In genomic region chr4:80265571-80266266, GRCh38 we compare ENCODE assay signal across 8 cellular contexts. TPM values are rescaled to one million over a fixed set of nuclear protein-coding genes. Genes with fewer than 3 reads are reported as not detected.
DNase-seq lines count a peak whose midpoint lies in the region; ATAC-seq, FAIRE-seq and TF ChIP-seq lines count a peak whose summit lies in the region.

No MANE protein-coding gene starts in this region.

- H3K4me1 Mint-ChIP-seq in natural killer cell treated with Interleukin-12 subunit alpha and Interleukin-12 subunit beta and Interleukin-15 and Interleukin-18, amount 100 ng/mL, for 72 hours (ENCODE audit: low read depth in 2 of 2), result peaks cover 5 to 6% of the 10 kb centered on the region in 2 donors
- peaks cover 0 to 12% of the 10 kb centered on the region in 2 donors for H3K4me1 Mint-ChIP-seq in natural killer cell
- peaks cover 13% of the 10 kb centered on the region for H3K4me1 Mint-ChIP-seq in activated T-helper 1 cell treated with anti-CD3 and anti-CD28 coated beads, Interleukin-12 subunit alpha, Interleukin-12 subunit beta, Interleukin-2, Interleukin-4 antibody, amounts not matched to agents 30 ng/mL and 10 ng/mL and 1 ng/mL, durations not matched to agents 14 hours and 24 hours and 36 hours (ENCODE audit: low read depth)

- no peak for ATAC-seq in natural killer cell treated with Interleukin-12 subunit alpha and Interleukin-12 subunit beta and Interleukin-15 and Interleukin-18, amount 100 ng/mL, for 72 hours
- ATAC-seq in natural killer cell, result no peak
- no peak for ATAC-seq in HG02885 (IDR thresholded peaks at IDR 0.05; ENCODE audit: poor library complexity, unreplicated experiment)
- no peak for ATAC-seq in HG03571 (IDR thresholded peaks at IDR 0.05; ENCODE audit: unreplicated experiment)

- no peaks in the 10 kb centered on the region for H4K20me1 ChIP-seq in hepatocyte (ENCODE audit: insufficient read depth, poor library complexity, severe bottlenecking)

- no peak overlapping the region for H3K27ac ChIP-seq in hepatocyte
- H3K27ac ChIP-seq in spleen, result no peak overlapping the region
- no peak overlapping the region for H3K27ac ChIP-seq in small intestine (ENCODE audit: low read depth in 1 of 2, low read length in 1 of 2)

- H3K4me1 ChIP-seq in hepatocyte (ENCODE audit: insufficient read depth) (peaks cover 9% of the 10 kb centered on the region), spleen (peaks cover 10 to 36% (median 21%) of the 10 kb centered on the region in 6 donors), small intestine (ENCODE audit: control insufficient read depth in 2 of 2, insufficient read depth in 1 of 2, low read depth in 1 of 2, low read length in 1 of 2) (peaks cover 0 to 2% of the 10 kb centered on the region in 2 donors)

- H3K9me3 Mint-ChIP-seq in natural killer cell treated with Interleukin-12 subunit alpha and Interleukin-12 subunit beta and Interleukin-15 and Interleukin-18, amount 100 ng/mL, for 72 hours, result no peaks in the 10 kb centered on the region
- H3K9me3 Mint-ChIP-seq in natural killer cell, result no peaks in the 10 kb centered on the region
- H3K9me3 Mint-ChIP-seq in activated T-helper 1 cell treated with anti-CD3 and anti-CD28 coated beads, Interleukin-12 subunit alpha, Interleukin-12 subunit beta, Interleukin-2, Interleukin-4 antibody, amounts not matched to agents 30 ng/mL and 10 ng/mL and 1 ng/mL, durations not matched to agents 14 hours and 24 hours and 36 hours, result no peaks in the 10 kb centered on the region

- H3K9me2 ChIP-seq in hepatocyte (replicated peaks; ENCODE audit: insufficient read depth), result no peaks in the 10 kb centered on the region

- H3K4me2 ChIP-seq in hepatocyte, result peak overlapping the region; percentile 96

- no peak overlapping the region for H3K27ac Mint-ChIP-seq in natural killer cell treated with Interleukin-12 subunit alpha and Interleukin-12 subunit beta and Interleukin-15 and Interleukin-18, amount 100 ng/mL, for 72 hours
- no peak overlapping the region for H3K27ac Mint-ChIP-seq in natural killer cell
- H3K27ac Mint-ChIP-seq in activated T-helper 1 cell treated with anti-CD3 and anti-CD28 coated beads, Interleukin-12 subunit alpha, Interleukin-12 subunit beta, Interleukin-2, Interleukin-4 antibody, amounts not matched to agents 30 ng/mL and 10 ng/mL and 1 ng/mL, durations not matched to agents 14 hours and 24 hours and 36 hours, result no peak overlapping the region

- H3K27me3 Mint-ChIP-seq in natural killer cell treated with Interleukin-12 subunit alpha and Interleukin-12 subunit beta and Interleukin-15 and Interleukin-18, amount 100 ng/mL, for 72 hours, result peaks cover 54 to 57% of the 10 kb centered on the region in 2 donors
- H3K27me3 Mint-ChIP-seq in natural killer cell (ENCODE audit: low read depth in 2 of 2), result peaks cover 71 to 95% of the 10 kb centered on the region in 2 donors
- H3K27me3 Mint-ChIP-seq in activated T-helper 1 cell treated with anti-CD3 and anti-CD28 coated beads, Interleukin-12 subunit alpha, Interleukin-12 subunit beta, Interleukin-2, Interleukin-4 antibody, amounts not matched to agents 30 ng/mL and 10 ng/mL and 1 ng/mL, durations not matched to agents 14 hours and 24 hours and 36 hours (ENCODE audit: insufficient read depth), result peaks cover 83% of the 10 kb centered on the region

- H3K9me3 ChIP-seq in hepatocyte (ENCODE audit: low read depth), result no peaks in the 10 kb centered on the region
- H3K9me3 ChIP-seq in spleen, result no peaks in the 10 kb centered on the region
- H3K9me3 ChIP-seq in small intestine (ENCODE audit: control insufficient read depth, low read depth), result no peaks in the 10 kb centered on the region

- peak overlapping the region; percentile 21 for H2AFZ ChIP-seq in hepatocyte

- H3K4me3 ChIP-seq in hepatocyte, result peak overlapping the region; percentile 48
- H3K4me3 ChIP-seq in spleen, result peak overlapping the region in 7 of 8 donors; percentile 1 to 64 (median 23)
- H3K4me3 ChIP-seq in small intestine (ENCODE audit: low read depth in 1 of 2, low read length in 2 of 2), result no peak overlapping the region

- intact Hi-C loops in natural killer cell (cut with micrococcal nuclease), result no loop called here
- intact Hi-C loops in activated T-helper 1 cell treated with anti-CD3 and anti-CD28 coated beads, Interleukin-12 subunit alpha, Interleukin-12 subunit beta, Interleukin-2, Interleukin-4 antibody, amounts not matched to agents 30 ng/mL and 10 ng/mL and 1 ng/mL, durations not matched to agents 14 hours and 24 hours and 36 hours (cut with micrococcal nuclease), result loop anchor here (5.0 kb wide), 1 partner anchor 72 kb away; the partner anchor contains the start of gene CFAP299
- intact Hi-C loops in spleen (cut with DNase I; ENCODE audit: low total_unique reads), result no loop called here

- no peak for TF ChIP-seq POLR2A in spleen (IDR thresholded peaks at IDR 0.05)

- DNase-seq in natural killer cell treated with Interleukin-12 subunit alpha and Interleukin-12 subunit beta and Interleukin-15 and Interleukin-18, amount 100 ng/mL, for 72 hours (ENCODE audit: low spot score), result no peak
- no peak for DNase-seq in natural killer cell
- no peak for DNase-seq in activated T-helper 1 cell treated with anti-CD3 and anti-CD28 coated beads, Interleukin-12 subunit alpha, Interleukin-12 subunit beta, Interleukin-2, Interleukin-4 antibody, amounts not matched to agents 30 ng/mL and 10 ng/mL and 1 ng/mL, durations not matched to agents 14 hours and 24 hours and 36 hours (ENCODE audit: low spot score)
- peak; percentile 52 for DNase-seq in hepatocyte (ENCODE audit: low spot score)
- DNase-seq in spleen, result no peak
- DNase-seq in small intestine, result no peak

- no peaks in the 10 kb centered on the region for H3K36me3 Mint-ChIP-seq in natural killer cell treated with Interleukin-12 subunit alpha and Interleukin-12 subunit beta and Interleukin-15 and Interleukin-18, amount 100 ng/mL, for 72 hours
- H3K36me3 Mint-ChIP-seq in natural killer cell, result no peaks in the 10 kb centered on the region
- no peaks in the 10 kb centered on the region for H3K36me3 Mint-ChIP-seq in activated T-helper 1 cell treated with anti-CD3 and anti-CD28 coated beads, Interleukin-12 subunit alpha, Interleukin-12 subunit beta, Interleukin-2, Interleukin-4 antibody, amounts not matched to agents 30 ng/mL and 10 ng/mL and 1 ng/mL, durations not matched to agents 14 hours and 24 hours and 36 hours (ENCODE audit: low read depth)

- TF ChIP-seq CTCF in natural killer cell (IDR thresholded peaks at IDR 0.05), result no peak
- no peak for TF ChIP-seq CTCF in hepatocyte (IDR thresholded peaks at IDR 0.05; ENCODE audit: poor library complexity)
- TF ChIP-seq CTCF in spleen (IDR thresholded peaks at IDR 0.05 in 8 of 11, conservative IDR thresholded peaks at IDR 0.05 in 3 of 11), result no peak

- peaks cover 99% of the 10 kb centered on the region for H3K27me3 ChIP-seq in hepatocyte
- H3K27me3 ChIP-seq in spleen (replicated peaks in 1 of 7), result peaks cover 2 to 94% (median 60%) of the 10 kb centered on the region in 7 donors
- peaks cover 7 to 46% of the 10 kb centered on the region in 2 donors for H3K27me3 ChIP-seq in small intestine (ENCODE audit: control insufficient read depth in 2 of 2, insufficient read depth in 2 of 2, low read length in 2 of 2)

- H3K36me3 ChIP-seq in hepatocyte (replicated peaks; ENCODE audit: insufficient read depth, low read depth) (no peaks in the 10 kb centered on the region), spleen (no peaks in the 10 kb centered on the region), small intestine (ENCODE audit: control insufficient read depth in 2 of 2, insufficient read depth in 2 of 2, low read length in 2 of 2) (no peaks in the 10 kb centered on the region)

- WGBS in hepatocyte (ENCODE audit: low lambda C conversion rate, missing lambda C conversion rate), result 1% methylated on average over 36 of the region's 36 CpGs
- 1 to 3% (median 2%) methylated on average over 36 of the region's 36 CpGs for WGBS in spleen, 5 donors
- WGBS in small intestine, 3 donors, result 2 to 6% (median 3%) methylated on average over 36 of the region's 36 CpGs

- FAIRE-seq in small intestine (lab: Jason Lieb, UNC), result no peak

- H3K4me3 Mint-ChIP-seq in natural killer cell treated with Interleukin-12 subunit alpha and Interleukin-12 subunit beta and Interleukin-15 and Interleukin-18, amount 100 ng/mL, for 72 hours, result peak overlapping the region; percentile 22
- H3K4me3 Mint-ChIP-seq in natural killer cell, result no peak overlapping the region
- H3K4me3 Mint-ChIP-seq in activated T-helper 1 cell treated with anti-CD3 and anti-CD28 coated beads, Interleukin-12 subunit alpha, Interleukin-12 subunit beta, Interleukin-2, Interleukin-4 antibody, amounts not matched to agents 30 ng/mL and 10 ng/mL and 1 ng/mL, durations not matched to agents 14 hours and 24 hours and 36 hours, result peak overlapping the region; percentile 41

- H3K79me2 ChIP-seq in hepatocyte, result no peaks in the 10 kb centered on the region

RNA-seq across cellular contexts. Expression of gene FGF5, which starts 0.7 kb away (rescaled TPM):
- total RNA-seq in natural killer cell treated with Interleukin-12 subunit alpha and Interleukin-12 subunit beta and Interleukin-15 and Interleukin-18, amount 100 ng/mL, for 72 hours, result not detected
- under 1 TPM in 2 of 3 donors, not detected in 1; 0.09 TPM for total RNA-seq in natural killer cell
- total RNA-seq in activated T-helper 1 cell treated with anti-CD3 and anti-CD28 coated beads, Interleukin-12 subunit alpha, Interleukin-12 subunit beta, Interleukin-2, Interleukin-4 antibody, amounts not matched to agents 30 ng/mL and 10 ng/mL and 1 ng/mL, durations not matched to agents 14 hours and 24 hours and 36 hours, result 0.05 TPM in 1 of 2 replicates, not detected in the other
- total RNA-seq in hepatocyte, result 0.04 TPM in 1 of 2 replicates, not detected in the other
- polyA plus RNA-seq in hepatocyte, result 0.04 and 0.42 TPM in 2 replicates
- total RNA-seq in spleen, result under 1 TPM in 1 of 7 donors, not detected in 6; 0.06 TPM
- not detected for polyA plus RNA-seq in spleen
- under 1 TPM in 1 of 3 donors, not detected in 2; 0.10 TPM for polyA plus RNA-seq in small intestine

Comparison
In these comparisons a context has a peak if more than half of its experiments do, and no peak if none do; other contexts are left out.
1. H3K4me3 ChIP-seq: peak in hepatocyte (single experiment) and spleen (7 of 8); none in small intestine (0 of 2).